ENCODE assay signal across 26 cellular contexts in the genomic region with DNA sequence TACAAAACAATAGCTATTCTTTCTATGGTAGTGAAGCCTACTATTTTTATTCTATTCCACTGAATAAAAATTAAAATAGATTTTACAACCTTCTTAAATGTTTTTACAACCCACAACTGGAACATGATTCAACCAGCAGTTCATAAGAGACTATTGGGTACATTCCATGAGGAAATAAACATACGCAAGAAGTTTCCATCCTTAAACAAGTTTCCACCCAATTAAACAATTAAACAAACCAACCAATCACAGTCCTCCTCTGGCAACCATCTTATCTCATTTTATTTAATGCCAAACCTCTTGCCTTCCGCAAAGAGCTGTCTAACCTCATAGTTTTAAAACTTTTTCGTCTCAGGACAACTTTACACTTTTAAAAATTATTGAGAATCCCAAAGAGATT.
"Had no signal": no experiment of that assay in that cellular context is flagged by ENCODE, and none has a peak within 500 bp of the region (broad histone marks: within the 10 kb centered on the region; RNA-seq: fewer than 3 reads in every experiment).

No MANE protein-coding gene starts in this region.

- H3K79me2 ChIP-seq: parathyroid adenoma had no signal

- H3K36me3 ChIP-seq: neutrophil, right lobe of liver, sigmoid colon, stomach, thoracic aorta, thyroid gland, tibial nerve, upper lobe of right lung, uterus had no signal

- H3K27me3 ChIP-seq: neutrophil, right lobe of liver, sigmoid colon, stomach, thyroid gland, tibial nerve, upper lobe of right lung, uterus had no signal

- H3K9ac ChIP-seq: parathyroid adenoma had no signal

- H3K9me3 ChIP-seq: neutrophil, psoas muscle, right lobe of liver, sigmoid colon, stomach, thoracic aorta, thyroid gland, tibial nerve, upper lobe of right lung, uterus had no signal

- DNase-seq: naive thymus-derived CD8-positive, alpha-beta T cell; nephron progenitor cell; nucleus accumbens; posterior cingulate gyrus; psoas muscle; right cardiac atrium; right lobe of liver; sigmoid colon; small intestine; stimulated activated CD4-positive, alpha-beta T cell treated with anti-CD3 and anti-CD28 coated beads, Interleukin-15, amount 100 ng/mL, for 24 hours; stimulated activated CD4-positive, alpha-beta T cell treated with anti-CD3 and anti-CD28 coated beads, Interleukin-2, amount 100 ng/mL, for 24 hours; stimulated activated CD4-positive, alpha-beta T cell treated with anti-CD3 and anti-CD28 coated beads, Interleukin-2, amount 100 ng/mL, for 48 hours; stimulated activated CD4-positive, alpha-beta T cell treated with anti-CD3 and anti-CD28 coated beads, Interleukin-4, amount 100 ng/mL, for 24 hours; stimulated activated naive B cell treated with anti-CD40 and anti-IgM and Interleukin-4, amounts not matched to agents 10 μg/mL and 1 μg/mL and 100 μg/mL, for 72 hours; stimulated activated naive CD4-positive, alpha-beta T cell treated with Interleukin-2 at 50 U/mL for 16 hours; stomach; thyroid gland; trophoblast cell; upper lobe of right lung; uterus had no signal

- ATAC-seq: naive thymus-derived CD8-positive, alpha-beta T cell; natural killer cell treated with Interleukin-12 subunit alpha and Interleukin-12 subunit beta and Interleukin-15 and Interleukin-18, amount 100 ng/mL, for 72 hours; psoas muscle; right cardiac atrium; right lobe of liver; stimulated activated effector memory CD8-positive, alpha-beta T cell treated with anti-CD3 and anti-CD28 coated beads, Interleukin-12 subunit alpha, Interleukin-12 subunit beta, amount 100 ng/mL, for 72 hours; stimulated activated naive B cell treated with anti-CD40 and anti-IgM and Interleukin-4, amounts not matched to agents 10 μg/mL and 1 μg/mL and 100 μg/mL, for 72 hours; upper lobe of right lung had no signal

- H3K27ac ChIP-seq: neutrophil, parathyroid adenoma, psoas muscle, right lobe of liver, sigmoid colon, stomach, thoracic aorta, thyroid gland, tibial nerve, upper lobe of right lung, uterus had no signal

- H3K4me1 ChIP-seq: parathyroid adenoma, psoas muscle, right lobe of liver, sigmoid colon, stomach, thyroid gland, tibial nerve, upper lobe of right lung, uterus had no signal

- FAIRE-seq: small intestine had no signal

- H2AFZ ChIP-seq: parathyroid adenoma had no signal

- H3K4me3 ChIP-seq: psoas muscle, right lobe of liver, sigmoid colon, stomach, thoracic aorta, thyroid gland, tibial nerve, upper lobe of right lung, uterus had no signal
